ENCODE assay signal across 20 cellular contexts in the genomic region with DNA sequence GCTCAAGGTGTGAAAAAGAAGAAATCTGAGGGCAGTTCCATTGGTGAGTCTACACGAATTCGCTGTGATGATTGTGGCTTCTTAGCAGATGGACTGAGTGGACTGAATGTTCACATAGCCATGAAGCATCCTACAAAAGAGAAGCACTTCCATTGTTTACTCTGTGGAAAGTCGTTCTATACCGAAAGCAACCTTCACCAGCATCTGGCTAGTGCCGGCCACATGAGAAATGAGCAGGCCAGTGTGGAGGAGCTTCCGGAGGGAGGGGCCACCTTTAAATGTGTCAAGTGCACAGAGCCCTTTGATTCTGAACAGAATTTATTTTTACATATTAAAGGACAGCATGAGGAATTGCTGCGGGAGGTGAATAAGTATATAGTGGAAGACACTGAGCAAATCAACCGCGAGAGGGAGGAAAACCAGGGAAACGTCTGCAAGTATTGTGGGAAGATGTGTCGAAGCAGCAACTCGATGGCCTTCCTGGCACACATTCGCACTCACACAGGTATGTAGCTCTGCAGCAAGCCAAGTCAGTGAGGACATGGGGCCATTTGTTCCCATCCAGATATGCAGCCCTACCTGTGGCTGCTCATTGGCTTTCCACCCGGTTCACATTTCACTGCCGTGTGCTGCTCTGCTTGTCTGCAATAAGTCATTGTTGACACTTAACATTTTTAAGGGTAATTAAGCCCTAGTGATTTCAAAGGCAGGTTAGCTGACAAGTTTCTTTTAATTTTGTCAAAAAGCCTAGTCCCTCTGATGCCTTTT. TPM values are rescaled to one million over a fixed set of nuclear protein-coding genes. Genes with fewer than 3 reads are reported as not detected.
DNase-seq lines count a peak whose midpoint lies in the region; ATAC-seq and TF ChIP-seq lines count a peak whose summit lies in the region.
"Had no signal": no experiment of that assay in that cellular context is flagged by ENCODE, and none has a peak within 500 bp of the region (broad histone marks: within the 10 kb centered on the region; RNA-seq: fewer than 3 reads in every experiment).

No MANE protein-coding gene starts in this region.

- in situ Hi-C loops in IMR-90 (cut with MboI; ENCODE audit: low sequenced_read_pairs) = no loop called here

- H3K4ac ChIP-seq in IMR-90 (ENCODE audit: low read depth, low read length) = no peak overlapping the region; the same call in 1 of the 2 replicates

- H3K56ac ChIP-seq in IMR-90 (ENCODE audit: extremely low read depth, insufficient read depth, low read length) = no peak overlapping the region

- H2BK5ac ChIP-seq in IMR-90 (ENCODE audit: low read depth, low read length, poor library complexity, severe bottlenecking) = no peak overlapping the region

- no peak overlapping the region for H4K91ac ChIP-seq in IMR-90 (ENCODE audit: insufficient read depth, low read depth, low read length)

- H3K4me1 ChIP-seq in IMR-90 (ENCODE audit: control insufficient read depth, insufficient read depth, low read length) (peaks cover 15% of the 10 kb centered on the region), left lung (peaks cover 0 to 26% of the 10 kb centered on the region in 2 donors)
- H3K4me1 ChIP-seq: Peyer's patch had no signal

- ATAC-seq in IMR-90 (ENCODE audit: low read depth) = no peak
- peak; percentile 77 for ATAC-seq in left lung
- no peak for ATAC-seq in GM18868 (IDR thresholded peaks at IDR 0.05; ENCODE audit: unreplicated experiment)
- ATAC-seq in Right ventricle myocardium inferior = no peak
- ATAC-seq: activated naive CD8-positive, alpha-beta T cell treated with anti-CD3 and anti-CD28 coated beads, Interleukin-2, amount 50 U/mL, for 24 hours; heart right ventricle; left ventricle myocardium superior; natural killer cell treated with Interleukin-12 subunit alpha and Interleukin-12 subunit beta and Interleukin-15 and Interleukin-18, amount 100 ng/mL, for 72 hours; stimulated activated naive CD8-positive, alpha-beta T cell treated with anti-CD3 and anti-CD28 coated beads, Interleukin-15, Interleukin-2, amounts not matched to agents 100 U/mL and 50 U/mL, for 24 hours had no signal

- no peak for TF ChIP-seq POLR2A in IMR-90 (IDR thresholded peaks at IDR 0.05; ENCODE audit: low read depth, low read length)

- peak overlapping the region; percentile 48; the same call in 1 of the 2 replicates for H2AK5ac ChIP-seq in IMR-90 (ENCODE audit: low read depth, low read length)

- H2AFZ ChIP-seq in IMR-90 (replicated peaks; ENCODE audit: low read length, poor library complexity) = no peak overlapping the region

- H2BK15ac ChIP-seq in IMR-90 (ENCODE audit: low read depth, low read length) = no peak overlapping the region

- H3K36me3 ChIP-seq in IMR-90 (ENCODE audit: control insufficient read depth, insufficient read depth, low read length) (peaks cover 8% of the 10 kb centered on the region), left lung (peaks cover 0 to 34% of the 10 kb centered on the region in 2 donors)
- H3K36me3 ChIP-seq: ovary had no signal

- H2BK120ac ChIP-seq in IMR-90 (ENCODE audit: low read depth, low read length) = no peak overlapping the region

- WGBS in IMR-90 (ENCODE audit: extremely low coverage in 2 of 2, insufficient read length in 1 of 2), 2 experiments = 93% methylated on average over 3 of the region's 15 CpGs; no CpG with 5 or more reads in 1 of the 2 experiments

- peak; percentile 42 for DNase-seq in COR-L47 (lab: John Stamatoyannopoulos, UW)
- no peak for DNase-seq in IMR-90
- DNase-seq in NCI-H748 (lab: John Stamatoyannopoulos, UW; ENCODE audit: unreplicated experiment) = peak; percentile 90
- DNase-seq in left lung = no peak
- no peak for DNase-seq in UCSD-AML1 (lab: John Stamatoyannopoulos, UW; ENCODE audit: unreplicated experiment)
- DNase-seq in Right ventricle myocardium inferior (ENCODE audit: missing footprints) = no peak
- no peak for DNase-seq in head of caudate nucleus
- DNase-seq: activated CD4-positive, alpha-beta memory T cell treated with anti-CD3 and anti-CD28 coated beads for 36 hours; activated effector memory CD4-positive, alpha-beta T cell treated with Interleukin-2 at 50 U/mL for 16 hours; activated naive CD8-positive, alpha-beta T cell treated with anti-CD3 and anti-CD28 coated beads, Interleukin-2, amount 50 U/mL, for 24 hours; GF-D8; heart right ventricle; left ventricle myocardium superior; midbrain; NK-92 treated with Interleukin-12 subunit alpha and Interleukin-12 subunit beta, amount 100 ng/mL, for 24 hours; ovary; Peyer's patch; stimulated activated naive CD8-positive, alpha-beta T cell treated with anti-CD3 and anti-CD28 coated beads, Interleukin-15, Interleukin-2, amounts not matched to agents 100 U/mL and 50 U/mL, for 24 hours had no signal

- TF ChIP-seq RAD21 in IMR-90 (IDR thresholded peaks at IDR 0.05; ENCODE audit: low read length) = no peak

- dilution Hi-C loops in IMR-90 (cut with HindIII; ENCODE audit: low sequenced_read_pairs, unreplicated experiment) = no loop called here

- peaks cover 19 to 36% of the 10 kb centered on the region in 2 experiments; a peak in 3 of 4 replicates for H3K79me1 ChIP-seq in IMR-90 (ENCODE audit: low read depth in 1 of 2, low read length in 2 of 2)

- CTCF ChIA-PET in IMR-90 (lab: Yijun Ruan, JAX) = no interaction called here

- H3K27me3 ChIP-seq in IMR-90 (ENCODE audit: control insufficient read depth, insufficient read depth, low read length) = no peaks in the 10 kb centered on the region
- no peaks in the 10 kb centered on the region for H3K27me3 ChIP-seq in left lung
- H3K27me3 ChIP-seq: heart right ventricle, ovary, Peyer's patch had no signal

- peaks cover 4% of the 10 kb centered on the region; the same call in 1 of the 2 replicates for H4K20me1 ChIP-seq in IMR-90 (ENCODE audit: insufficient read depth, low read length)

- H4K5ac ChIP-seq in IMR-90 (ENCODE audit: low read depth, low read length) = 0 out of 2 replicates have a peak overlapping the region, but pooled peaks have one; percentile 28

- H3K4me2 ChIP-seq in IMR-90 (ENCODE audit: low read depth, low read length) = no peak overlapping the region

- TF ChIP-seq CTCF in IMR-90 (conservative IDR thresholded peaks at IDR 0.05; ENCODE audit: low read depth, low read length) (no peak), left lung (IDR thresholded peaks at IDR 0.05) (no peak)

- H3K18ac ChIP-seq in IMR-90 (ENCODE audit: low read depth, low read length) = no peak overlapping the region

- peaks cover 14% of the 10 kb centered on the region for H3K9me1 ChIP-seq in IMR-90 (ENCODE audit: insufficient read depth, low read length)

- H2BK20ac ChIP-seq in IMR-90 (ENCODE audit: low read depth, low read length) = no peak overlapping the region

- H3K9ac ChIP-seq in IMR-90 (ENCODE audit: low read depth, low read length) = no peak overlapping the region

- no peaks in the 10 kb centered on the region for H3K9me3 ChIP-seq in IMR-90 (ENCODE audit: control insufficient read depth, insufficient read depth, low read length)
- H3K9me3 ChIP-seq in left lung = no peaks in the 10 kb centered on the region
- H3K9me3 ChIP-seq: heart right ventricle, ovary, Peyer's patch had no signal

- no peak overlapping the region for H3K23ac ChIP-seq in IMR-90 (ENCODE audit: low read depth, low read length)

- no peak overlapping the region for H3K27ac ChIP-seq in IMR-90 (ENCODE audit: insufficient read depth, low read length)
- H3K27ac ChIP-seq in left lung = no peak overlapping the region
- H3K27ac ChIP-seq: heart right ventricle, ovary, Peyer's patch had no signal

- POLR2A ChIA-PET in IMR-90 (lab: Charles Lee; ENCODE audit: unreplicated experiment) = no interaction called here

- H2AK9ac ChIP-seq in IMR-90 (replicated peaks; ENCODE audit: low read depth, low read length, poor library complexity) = no peak overlapping the region

- no peak overlapping the region for H3K14ac ChIP-seq in IMR-90 (replicated peaks; ENCODE audit: low read depth, low read length)

- intact Hi-C loops in IMR-90 (cut with micrococcal nuclease) = no loop called here
- intact Hi-C loops in left lung (cut with DNase I) = no loop called here
- intact Hi-C loops in Right ventricle myocardium inferior (cut with DNase I) = no loop called here
- intact Hi-C loops in head of caudate nucleus (cut with DNase I) = no loop called here

- no TSS peak for BruUV-seq in IMR-90 (replicated peaks; lab: Mats Ljungman, UMichigan)

- H3K4me3 ChIP-seq in IMR-90 (ENCODE audit: insufficient read depth, low read depth, low read length) (no peak overlapping the region), left lung (no peak overlapping the region)
- H3K4me3 ChIP-seq: heart right ventricle, ovary, Peyer's patch had no signal

- 0 out of 4 replicates have a peak overlapping the region, but pooled peaks of 1 of the 2 experiments have one; percentile 5 for H4K8ac ChIP-seq in IMR-90 (ENCODE audit: low read depth in 2 of 2, low read length in 2 of 2)

TF ChIP-seq in IMR-90, 13 proteins besides CTCF, POLR2A, EP300 and RAD21 (continues in another document):
- TF ChIP-seq SMC3 (IDR thresholded peaks at IDR 0.05; ENCODE audit: low read depth, low read length) (no peak), RCOR1 (IDR thresholded peaks at IDR 0.05; ENCODE audit: insufficient replicate concordance, low read length) (no peak), RFX5 (IDR thresholded peaks at IDR 0.05; ENCODE audit: low read depth, low read length) (no peak), BHLHE40 (IDR thresholded peaks at IDR 0.05; ENCODE audit: low read depth, low read length) (no peak), MXI1 (IDR thresholded peaks at IDR 0.05; ENCODE audit: borderline replicate concordance, low read depth, low read length) (no peak), CEBPB (IDR thresholded peaks at IDR 0.05; ENCODE audit: low read depth, low read length) (no peak)
- TF ChIP-seq, protein P1, sequence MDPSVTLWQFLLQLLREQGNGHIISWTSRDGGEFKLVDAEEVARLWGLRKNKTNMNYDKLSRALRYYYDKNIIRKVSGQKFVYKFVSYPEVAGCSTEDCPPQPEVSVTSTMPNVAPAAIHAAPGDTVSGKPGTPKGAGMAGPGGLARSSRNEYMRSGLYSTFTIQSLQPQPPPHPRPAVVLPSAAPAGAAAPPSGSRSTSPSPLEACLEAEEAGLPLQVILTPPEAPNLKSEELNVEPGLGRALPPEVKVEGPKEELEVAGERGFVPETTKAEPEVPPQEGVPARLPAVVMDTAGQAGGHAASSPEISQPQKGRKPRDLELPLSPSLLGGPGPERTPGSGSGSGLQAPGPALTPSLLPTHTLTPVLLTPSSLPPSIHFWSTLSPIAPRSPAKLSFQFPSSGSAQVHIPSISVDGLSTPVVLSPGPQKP (IDR thresholded peaks at IDR 0.05; ENCODE audit: borderline replicate concordance, low read depth, low read length) = no peak

RNA-seq across cellular contexts. Expression of a gene that starts 37.7 kb away (rescaled TPM):
- 20.1 and 25.6 TPM in 2 replicates for total RNA-seq in IMR-90 (2012; rRNA removed)
- 2.8 and 3.1 TPM in 2 replicates for polyA plus RNA-seq in IMR-90 (2012; rRNA removed)
- 1.3 and 2.2 TPM in 2 replicates for polyA plus RNA-seq in IMR-90 (2012; cell fraction: cytosol; rRNA removed)
- polyA plus RNA-seq in IMR-90 (2012; cell fraction: nucleus; rRNA removed; ENCODE audit: low replicate concordance) = 6.3 and 8.0 TPM in 2 replicates
- total RNA-seq in left lung = 10 to 100 TPM; 11.7 to 16.7 TPM
- 10.7 TPM for total RNA-seq in Right ventricle myocardium inferior

Comparison
In these comparisons a context has a peak if more than half of its experiments do, and no peak if none do; other contexts are left out.
1. DNase-seq: peak in COR-L47 (single experiment) and NCI-H748 (single experiment); none in IMR-90 (single experiment), left lung (0 of 2), UCSD-AML1 (single experiment), Right ventricle myocardium inferior (single experiment) and head of caudate nucleus (0 of 42).